Comparison of ENCODE assay signal across 8 cellular contexts in the genomic region with DNA sequence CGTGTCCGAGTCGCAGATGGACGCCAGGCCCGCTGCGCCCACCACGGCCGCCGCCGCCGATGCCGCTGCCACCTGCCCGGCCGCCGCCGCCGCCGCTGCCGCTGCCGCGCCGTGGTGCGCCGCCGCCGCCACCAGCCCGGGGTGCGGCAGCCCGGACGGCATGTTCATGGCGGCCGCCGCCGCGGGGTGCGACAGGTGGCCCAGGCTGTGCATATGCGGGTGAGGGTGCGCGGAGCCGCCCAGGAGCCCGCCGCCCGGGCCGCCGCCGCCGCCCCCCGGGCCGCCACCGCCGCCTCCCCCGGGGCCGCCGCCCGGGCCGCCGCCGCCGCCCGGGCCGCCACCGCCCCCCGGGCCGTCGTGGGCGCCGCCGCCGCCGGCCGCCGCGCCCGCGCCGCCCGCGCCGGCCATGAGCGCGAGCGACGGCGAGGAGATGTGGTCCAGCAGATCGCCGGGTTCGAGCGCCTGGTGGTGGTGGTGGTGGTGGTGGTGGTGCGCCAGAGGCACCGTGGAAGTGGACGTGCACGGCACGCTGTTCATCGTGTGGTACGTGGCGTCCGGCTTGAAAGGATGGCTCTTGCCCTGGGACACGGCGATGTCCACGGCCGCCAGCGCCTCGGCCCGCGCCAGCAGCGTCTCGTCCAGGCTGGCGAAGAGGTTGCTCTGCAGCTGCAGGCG. TPM values are rescaled to one million over a fixed set of nuclear protein-coding genes. Genes with fewer than 3 reads are reported as not detected.
DNase-seq lines count a peak whose midpoint lies in the region; ATAC-seq and TF ChIP-seq lines count a peak whose summit lies in the region.
"Had no signal": no experiment of that assay in that cellular context is flagged by ENCODE, and none has a peak within 500 bp of the region (broad histone marks: within the 10 kb centered on the region; RNA-seq: fewer than 3 reads in every experiment).

No MANE protein-coding gene starts in this region.

- no peaks in the 10 kb centered on the region; the same call in 1 of the 2 replicates for H3K9me3 Mint-ChIP-seq in HFFc6

- H3K4me1 ChIP-seq in neuron (ENCODE audit: insufficient read depth, low read length) = peaks cover 15% of the 10 kb centered on the region

- ATAC-seq in esophagus mucosa = no peak

- H3K9me3 ChIP-seq in neuron (ENCODE audit: low read length) = peaks cover 2% of the 10 kb centered on the region

- H3K27ac ChIP-seq in coronary artery = no peak overlapping the region

- H3K36me3 Mint-ChIP-seq in HFFc6 (ENCODE audit: low read depth) = no peaks in the 10 kb centered on the region

- H3K27me3 Mint-ChIP-seq in HFFc6 (ENCODE audit: insufficient read depth) = peaks cover 66% of the 10 kb centered on the region

- no peaks in the 10 kb centered on the region for H3K36me3 ChIP-seq in neuron (ENCODE audit: insufficient read depth, low read length)

- TF ChIP-seq CTCF in HFFc6 (IDR thresholded peaks at IDR 0.05) = no peak
- TF ChIP-seq CTCF in coronary artery (IDR thresholded peaks at IDR 0.05) = no peak

- H3K4me3 ChIP-seq in coronary artery (peak overlapping the region; percentile 61), neuron (ENCODE audit: low read length) (peak overlapping the region; percentile 54)

- no peak overlapping the region for H3K27ac Mint-ChIP-seq in HFFc6

- H3K4me1 Mint-ChIP-seq in HFFc6 (ENCODE audit: low read depth) = peaks cover 13% of the 10 kb centered on the region

- peak overlapping the region; percentile 27; the same call in 1 of the 2 replicates for H3K4me3 Mint-ChIP-seq in HFFc6

- peak; percentile 67 for DNase-seq in COLO668 (lab: John Stamatoyannopoulos, UW; ENCODE audit: unreplicated experiment)
- DNase-seq in HFFc6 = no peak
- no peak for DNase-seq in coronary artery (ENCODE audit: low spot score)
- DNase-seq in mesenteric fat pad (ENCODE audit: low spot score) = no peak
- DNase-seq in NCI-H1694 (lab: John Stamatoyannopoulos, UW) = no peak
- DNase-seq: SIG-M5 had no signal

- H3K27me3 ChIP-seq in neuron (ENCODE audit: insufficient read depth, low read length) = peaks cover 93% of the 10 kb centered on the region

- peak overlapping the region; percentile 97 for H2AFZ ChIP-seq in neuron (ENCODE audit: low read depth, low read length)

RNA-seq across cellular contexts. Expression of gene POU4F1, which starts 1.3 kb away (rescaled TPM):
- not detected for total RNA-seq in HFFc6 (2021; fragmentation: NEBNext Ultra II Directional; extraction: Animal tissue kit (Norgen Biotek cat#: 25700))
- not detected for total RNA-seq in mesenteric fat pad
- total RNA-seq in esophagus mucosa = 0.08 TPM

RNA-seq across cellular contexts. Expression of gene OBI1, which starts 56.9 kb away (rescaled TPM):
- total RNA-seq in HFFc6 (2021; fragmentation: NEBNext Ultra II Directional; extraction: Animal tissue kit (Norgen Biotek cat#: 25700)) = 10 to 100 TPM in 4 of 6 experiments, 1 to 10 TPM in 2; 7.4 to 10.6 (median 10.3) TPM
- 8.2 TPM for total RNA-seq in mesenteric fat pad
- total RNA-seq in esophagus mucosa = 5.2 TPM
